36 cellular contexts compared by ENCODE assay signal in genomic region chr14:51523243-51523642, GRCh38.
"Had no signal": no experiment of that assay in that cellular context is flagged by ENCODE, and none has a peak within 500 bp of the region (broad histone marks: within the 10 kb centered on the region; RNA-seq: fewer than 3 reads in every experiment).

No MANE protein-coding gene starts in this region.

- ATAC-seq: activated CD8-positive, alpha-beta memory T cell treated with anti-CD3 and anti-CD28 coated beads, Interleukin-2, amount 10 ng/mL, durations not matched to agents 7 days and 5 days; PC-3; Right ventricle myocardium inferior had no signal

- H3K36me3 Mint-ChIP-seq: activated CD8-positive, alpha-beta memory T cell treated with anti-CD3 and anti-CD28 coated beads, Interleukin-2, amount 10 ng/mL, durations not matched to agents 7 days and 5 days; activated naive CD8-positive, alpha-beta T cell treated with anti-CD3 and anti-CD28 coated beads for 36 hours had no signal

- H3K9me3 ChIP-seq: MG63, Peyer's patch had no signal

- H3K27ac ChIP-seq: cardiac muscle cell, Peyer's patch, WERI-Rb-1 had no signal

- H3K4me1 Mint-ChIP-seq: activated CD4-positive, alpha-beta memory T cell treated with anti-CD3 and anti-CD28 coated beads, Interleukin-2, amount 10 ng/mL, durations not matched to agents 7 days and 5 days; activated CD8-positive, alpha-beta memory T cell treated with anti-CD3 and anti-CD28 coated beads, Interleukin-2, amount 10 ng/mL, durations not matched to agents 7 days and 5 days; central memory CD8-positive, alpha-beta T cell had no signal

- H3K4me3 Mint-ChIP-seq: activated CD4-positive, alpha-beta memory T cell treated with anti-CD3 and anti-CD28 coated beads, Interleukin-2, amount 10 ng/mL, durations not matched to agents 7 days and 5 days; activated CD8-positive, alpha-beta memory T cell treated with anti-CD3 and anti-CD28 coated beads, Interleukin-2, amount 10 ng/mL, durations not matched to agents 7 days and 5 days; activated naive CD8-positive, alpha-beta T cell treated with anti-CD3 and anti-CD28 coated beads for 36 hours; central memory CD8-positive, alpha-beta T cell had no signal

- H3K27ac Mint-ChIP-seq: activated CD4-positive, alpha-beta memory T cell treated with anti-CD3 and anti-CD28 coated beads, Interleukin-2, amount 10 ng/mL, durations not matched to agents 7 days and 5 days; activated CD8-positive, alpha-beta memory T cell treated with anti-CD3 and anti-CD28 coated beads, Interleukin-2, amount 10 ng/mL, durations not matched to agents 7 days and 5 days; activated naive CD8-positive, alpha-beta T cell treated with anti-CD3 and anti-CD28 coated beads for 36 hours had no signal

- H3K27me3 ChIP-seq: brain microvascular endothelial cell, cardiac muscle cell, MG63, Peyer's patch had no signal

- DNase-seq: activated CD4-positive, alpha-beta memory T cell treated with anti-CD3 and anti-CD28 coated beads, Interleukin-2, amount 10 ng/mL, durations not matched to agents 7 days and 5 days; activated CD4-positive, alpha-beta T cell treated with anti-CD3 and anti-CD28 coated beads for 1 hour; activated CD4-positive, alpha-beta T cell treated with anti-CD3 and anti-CD28 coated beads for 48 hours; activated CD4-positive, CD25-positive, alpha-beta regulatory T cell; activated CD8-positive, alpha-beta memory T cell treated with anti-CD3 and anti-CD28 coated beads for 24 hours; activated CD8-positive, alpha-beta memory T cell treated with anti-CD3 and anti-CD28 coated beads, Interleukin-2, amount 10 ng/mL, durations not matched to agents 7 days and 5 days; activated CD8-positive, alpha-beta memory T cell treated with anti-CD3 and anti-CD28 coated beads, Interleukin-2, amount 50 U/mL, for 48 hours; activated effector memory CD4-positive, alpha-beta T cell treated with Interleukin-2 at 50 U/mL for 16 hours; activated naive CD4-positive, alpha-beta T cell; activated naive CD4-positive, alpha-beta T cell treated with anti-CD3 and anti-CD28 coated beads, Interleukin-2, amount 50 U/mL, for 16 hours; activated naive CD8-positive, alpha-beta T cell treated with anti-CD3 and anti-CD28 coated beads for 36 hours; activated T-cell treated with anti-CD3 and anti-CD28 coated beads, Interleukin-2, amount 50 U/mL, for 48 hours; amniotic stem cell; aorta; brain microvascular endothelial cell; Kasumi-1; MG63; NCI-H1048; NCI-H1105 treated with DMSO at 0.1 percent for 48 hours; NCI-H1436; NCI-H1694; NCI-H1930; NCI-H2081 treated with DMSO at 0.1 percent for 48 hours; NCI-H226; NCI-H446 treated with DMSO at 0.1 percent for 48 hours; NCI-H748 treated with DMSO at 0.1 percent for 48 hours; NK-92 treated with Interleukin-12 subunit alpha and Interleukin-12 subunit beta, amount 100 ng/mL, for 24 hours; PC-3; Peyer's patch; RPMI8226; SIG-M5; T1000; WERI-Rb-1 had no signal

- H3K9me3 Mint-ChIP-seq: activated CD4-positive, alpha-beta memory T cell treated with anti-CD3 and anti-CD28 coated beads, Interleukin-2, amount 10 ng/mL, durations not matched to agents 7 days and 5 days; central memory CD8-positive, alpha-beta T cell had no signal

- H3K36me3 ChIP-seq: brain microvascular endothelial cell, cardiac muscle cell, MG63, Peyer's patch, WERI-Rb-1 had no signal

- H3K4me3 ChIP-seq: cardiac muscle cell, MG63, Peyer's patch had no signal
